ENCODE assay signal across 18 cellular contexts in the genomic region with DNA sequence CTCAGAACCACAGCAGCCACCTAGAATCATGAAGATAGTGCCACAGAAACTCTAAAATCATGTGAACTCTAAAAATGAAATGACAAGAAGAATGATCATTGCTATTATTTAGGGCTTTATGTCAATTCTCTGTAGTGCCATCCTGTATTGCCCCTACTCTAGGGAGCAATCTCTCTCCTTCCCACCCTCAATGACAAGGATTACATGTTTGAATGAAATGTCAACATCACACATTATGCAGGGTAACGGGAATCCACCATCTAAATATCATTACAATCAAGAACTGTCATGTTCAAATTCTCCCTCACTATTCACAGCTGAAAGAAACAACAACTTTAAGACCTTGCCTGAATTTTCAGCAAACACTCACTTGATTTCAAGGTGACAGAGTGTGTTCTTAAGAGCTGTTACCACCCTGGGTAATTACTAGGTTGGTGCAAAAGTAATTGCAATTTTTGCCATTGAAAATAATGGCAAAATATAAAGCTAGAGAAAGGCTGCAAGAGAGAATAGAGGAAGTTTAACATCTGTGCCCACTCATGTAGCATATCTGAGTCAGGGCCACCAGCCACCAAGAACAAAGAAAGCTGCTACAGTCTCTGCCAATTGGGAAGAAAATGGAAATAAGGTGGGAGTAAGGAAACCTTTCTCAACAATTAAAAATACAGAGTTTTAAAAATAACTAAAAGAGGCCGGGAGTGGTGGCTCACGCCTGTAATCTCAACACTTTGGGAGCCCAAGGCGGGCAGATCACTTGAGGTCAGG.
"Had no signal": no experiment of that assay in that cellular context is flagged by ENCODE, and none has a peak within 500 bp of the region (broad histone marks: within the 10 kb centered on the region; RNA-seq: fewer than 3 reads in every experiment).

No MANE protein-coding gene starts in this region.

- DNase-seq: immature natural killer cell; kidney; left colon; left lung; lower lobe of right lung; mammary epithelial cell; mesenchymal stem cell; naive thymus-derived CD8-positive, alpha-beta T cell; occipital lobe; psoas muscle; right lobe of liver; stimulated activated CD4-positive, alpha-beta T cell treated with anti-CD3 and anti-CD28 coated beads, Interleukin-1b, Interleukin-23, amount 100 ng/mL, for 48 hours; stimulated activated CD4-positive, alpha-beta T cell treated with anti-CD3 and anti-CD28 coated beads, Interleukin-2, amount 100 ng/mL, for 48 hours; stimulated activated CD4-positive, alpha-beta T cell treated with anti-CD3 and anti-CD28 coated beads, Interleukin-4, amount 100 ng/mL, for 4 hours; stimulated activated CD8-positive, alpha-beta memory T cell treated with anti-CD3 and anti-CD28 coated beads, Interleukin-4, amount 100 ng/mL, for 48 hours; stimulated activated naive CD4-positive, alpha-beta T cell treated with Interleukin-2 at 50 U/mL for 16 hours; stimulated activated naive CD8-positive, alpha-beta T cell treated with anti-CD3 and anti-CD28 coated beads, Interleukin-15, amount 100 ng/mL, for 72 hours; substantia nigra had no signal
